ENCODE assay signal across 23 cellular contexts in genomic region chr6:152695317-152696043, GRCh38. TPM values are rescaled to one million over a fixed set of nuclear protein-coding genes. Genes with fewer than 3 reads are reported as not detected.
A peak's percentile ranks its signal among the peaks of the same experiment; 100 is the strongest.
DNase-seq lines count a peak whose midpoint lies in the region; ATAC-seq and TF ChIP-seq lines count a peak whose summit lies in the region.
"Had no signal": no experiment of that assay in that cellular context is flagged by ENCODE, and none has a peak within 500 bp of the region (broad histone marks: within the 10 kb centered on the region; RNA-seq: fewer than 3 reads in every experiment).

No MANE protein-coding gene starts in this region.

- H3K4me3 Mint-ChIP-seq in HFFc6 (peak overlapping the region; percentile 41), natural killer cell (no peak overlapping the region)
- H3K4me3 Mint-ChIP-seq: activated naive CD4-positive, alpha-beta T cell treated with anti-CD3 and anti-CD28 coated beads, Interleukin-2, amount 10 ng/mL, durations not matched to agents 7 days and 5 days; activated T-cell treated with anti-CD3 and anti-CD28 coated beads, Interleukin-2, amount 50 U/mL, for 72 hours; CD8-positive, alpha-beta T cell; IgD-negative memory B cell; nephron had no signal

- H3K36me3 Mint-ChIP-seq in HFFc6 (ENCODE audit: low read depth) (no peaks in the 10 kb centered on the region), natural killer cell (no peaks in the 10 kb centered on the region)
- H3K36me3 Mint-ChIP-seq: activated naive CD4-positive, alpha-beta T cell treated with anti-CD3 and anti-CD28 coated beads, Interleukin-2, amount 10 ng/mL, durations not matched to agents 7 days and 5 days; CD8-positive, alpha-beta T cell; IgD-negative memory B cell had no signal

- peak overlapping the region; percentile 68 for H3K27ac Mint-ChIP-seq in HFFc6
- no peak overlapping the region for H3K27ac Mint-ChIP-seq in natural killer cell
- H3K27ac Mint-ChIP-seq: activated naive CD4-positive, alpha-beta T cell treated with anti-CD3 and anti-CD28 coated beads, Interleukin-2, amount 10 ng/mL, durations not matched to agents 7 days and 5 days; activated T-cell treated with anti-CD3 and anti-CD28 coated beads, Interleukin-2, amount 50 U/mL, for 72 hours; CD8-positive, alpha-beta T cell; IgD-negative memory B cell; nephron had no signal

- BruUV-seq in A673 (replicated peaks; lab: Mats Ljungman, UMichigan) = no TSS peak

- H3K27me3 Mint-ChIP-seq in HFFc6 (ENCODE audit: insufficient read depth) = no peaks in the 10 kb centered on the region
- H3K27me3 Mint-ChIP-seq in natural killer cell (ENCODE audit: low read depth in 2 of 2) = peaks cover 23 to 57% of the 10 kb centered on the region in 2 donors
- H3K27me3 Mint-ChIP-seq: activated naive CD4-positive, alpha-beta T cell treated with anti-CD3 and anti-CD28 coated beads, Interleukin-2, amount 10 ng/mL, durations not matched to agents 7 days and 5 days had no signal

- H3K4me3 ChIP-seq in RWPE2 (ENCODE audit: severe bottlenecking) = no peak overlapping the region
- no peak overlapping the region for H3K4me3 ChIP-seq in uterus
- no peak overlapping the region for H3K4me3 ChIP-seq in A673 (ENCODE audit: low read depth, low read length, poor library complexity, severe bottlenecking)
- H3K4me3 ChIP-seq: skin epidermis had no signal

- CTCF ChIA-PET in A673 (lab: Charles Lee) = no interaction called here

- DNase-seq in HFFc6 = no peak
- no peak for DNase-seq in RWPE2 (ENCODE audit: low spot score)
- no peak for DNase-seq in epithelial cell of prostate (ENCODE audit: low read depth, low spot score)
- no peak for DNase-seq in natural killer cell
- no peak for DNase-seq in uterus
- DNase-seq in A673 (ENCODE audit: low spot score) = no peak
- DNase-seq: activated CD4-positive, alpha-beta T cell treated with anti-CD3 and anti-CD28 coated beads for 1 hour; activated CD8-positive, alpha-beta memory T cell treated with anti-CD3 and anti-CD28 coated beads for 24 hours; activated naive CD4-positive, alpha-beta T cell treated with anti-CD3 and anti-CD28 coated beads, Interleukin-2, amount 10 ng/mL, durations not matched to agents 7 days and 5 days; activated T-cell treated with anti-CD3 and anti-CD28 coated beads, Interleukin-2, amount 50 U/mL, for 72 hours; CD8-positive, alpha-beta T cell; GF-D8; hypothalamus; kidney; MM.1S; NCI-H187 treated with DMSO at 0.1 percent for 48 hours; stimulated activated CD4-positive, alpha-beta T cell treated with anti-CD3 and anti-CD28 coated beads, Interleukin-2, amount 100 ng/mL, for 24 hours; stimulated activated naive CD4-positive, alpha-beta T cell had no signal

- TF ChIP-seq CTCF in HFFc6 (IDR thresholded peaks at IDR 0.05) = no peak
- no peak for TF ChIP-seq CTCF in RWPE2 (IDR thresholded peaks at IDR 0.05; ENCODE audit: poor library complexity, severe bottlenecking)
- no peak for TF ChIP-seq CTCF in natural killer cell (IDR thresholded peaks at IDR 0.05)
- no peak for TF ChIP-seq CTCF in uterus (IDR thresholded peaks at IDR 0.05)
- TF ChIP-seq CTCF in A673 (conservative IDR thresholded peaks at IDR 0.05; ENCODE audit: low read depth, low read length) = no peak

- POLR2A ChIA-PET in A673 (lab: Charles Lee; ENCODE audit: low non-redundant PET) = no interaction called here

- no peak for ATAC-seq in RWPE2 (ENCODE audit: low read depth)
- peak in 2 of 3 donors; percentile 32 to 78 for ATAC-seq in natural killer cell
- ATAC-seq in GM18502 (IDR thresholded peaks at IDR 0.05; ENCODE audit: poor library complexity, unreplicated experiment) = no peak
- ATAC-seq: activated T-cell treated with anti-CD3 and anti-CD28 coated beads, Interleukin-2, amount 50 U/mL, for 72 hours; CD8-positive, alpha-beta T cell had no signal

- peak overlapping the region; percentile 74 for H3K27ac ChIP-seq in RWPE2 (ENCODE audit: poor library complexity, severe bottlenecking)
- H3K27ac ChIP-seq in epithelial cell of prostate = peak overlapping the region; percentile 40
- H3K27ac ChIP-seq in uterus = peak overlapping the region in 1 of 2 donors; percentile 62
- no peak overlapping the region for H3K27ac ChIP-seq in A673 (ENCODE audit: low read depth, low read length, poor library complexity, severe bottlenecking)
- H3K27ac ChIP-seq: parathyroid adenoma had no signal

- no peaks in the 10 kb centered on the region for H3K9me3 ChIP-seq in RWPE2 (ENCODE audit: severe bottlenecking)
- H3K9me3 ChIP-seq in uterus = no peaks in the 10 kb centered on the region
- no peaks in the 10 kb centered on the region for H3K9me3 ChIP-seq in A673 (ENCODE audit: low read depth, low read length, poor library complexity, severe bottlenecking)

- H3K9me3 Mint-ChIP-seq in HFFc6 = no peaks in the 10 kb centered on the region
- H3K9me3 Mint-ChIP-seq in natural killer cell = no peaks in the 10 kb centered on the region
- H3K9me3 Mint-ChIP-seq: activated naive CD4-positive, alpha-beta T cell treated with anti-CD3 and anti-CD28 coated beads, Interleukin-2, amount 10 ng/mL, durations not matched to agents 7 days and 5 days; CD8-positive, alpha-beta T cell; nephron had no signal

- H3K4me1 Mint-ChIP-seq in HFFc6 (ENCODE audit: low read depth) = peaks cover 52% of the 10 kb centered on the region
- peaks cover 7 to 8% of the 10 kb centered on the region in 2 donors for H3K4me1 Mint-ChIP-seq in natural killer cell
- H3K4me1 Mint-ChIP-seq: activated naive CD4-positive, alpha-beta T cell treated with anti-CD3 and anti-CD28 coated beads, Interleukin-2, amount 10 ng/mL, durations not matched to agents 7 days and 5 days; IgD-negative memory B cell; nephron had no signal

- peaks cover 26% of the 10 kb centered on the region for H3K4me1 ChIP-seq in RWPE2 (ENCODE audit: insufficient read depth, poor library complexity, severe bottlenecking)
- H3K4me1 ChIP-seq in uterus = no peaks in the 10 kb centered on the region
- H3K4me1 ChIP-seq in A673 (ENCODE audit: insufficient read depth, low read length, poor library complexity, severe bottlenecking) = no peaks in the 10 kb centered on the region
- H3K4me1 ChIP-seq: parathyroid adenoma had no signal

- H3K36me3 ChIP-seq in RWPE2 (ENCODE audit: low read depth) = no peaks in the 10 kb centered on the region
- no peaks in the 10 kb centered on the region for H3K36me3 ChIP-seq in uterus
- no peaks in the 10 kb centered on the region for H3K36me3 ChIP-seq in A673 (ENCODE audit: insufficient read depth, low read length, poor library complexity, severe bottlenecking)

- intact Hi-C loops in natural killer cell (cut with micrococcal nuclease) (no loop called here), uterus (cut with DNase I; ENCODE audit: low total_unique reads) (no loop called here), A673 (cut with micrococcal nuclease; ENCODE audit: unreplicated experiment) (no loop called here)

- H3K27me3 ChIP-seq in RWPE2 (ENCODE audit: insufficient read depth, poor library complexity, severe bottlenecking) (no peaks in the 10 kb centered on the region), uterus (no peaks in the 10 kb centered on the region), A673 (replicated peaks; ENCODE audit: insufficient read depth, low read depth, low read length, poor library complexity) (peaks cover 25% of the 10 kb centered on the region)

- TF ChIP-seq POLR2A in uterus (IDR thresholded peaks at IDR 0.05) = no peak

RNA-seq across cellular contexts. Expression of gene MYCT1, which starts 2.2 kb away (rescaled TPM):
- 1 to 10 TPM in 5 of 6 experiments, under 1 TPM in 1; 0.71 to 2.0 (median 1.7) TPM for total RNA-seq in HFFc6 (2021; fragmentation: NEBNext Ultra II Directional; extraction: Animal tissue kit (Norgen Biotek cat#: 25700))
- total RNA-seq in natural killer cell (under 1 TPM; 0.25 to 0.64 (median 0.55) TPM), uterus (10 to 100 TPM in 3 of 4 donors, 1 to 10 TPM in 1; 10.0 to 30.3 (median 25.3) TPM), A673 (2021) (not detected in 2 replicates)
- total RNA-seq: activated T-cell treated with anti-CD3 and anti-CD28 coated beads, Interleukin-2, amount 50 U/mL, for 72 hours; CD8-positive, alpha-beta T cell had no signal

RNA-seq across cellular contexts. Expression of gene VIP, which starts 55.1 kb away (rescaled TPM):
- not detected for total RNA-seq in HFFc6 (2021; fragmentation: NEBNext Ultra II Directional; extraction: Animal tissue kit (Norgen Biotek cat#: 25700))
- total RNA-seq in natural killer cell = not detected
- 1 to 10 TPM in 2 of 4 donors, under 1 TPM in 2; 0.59 to 1.4 (median 1.0) TPM for total RNA-seq in uterus
- not detected in 2 replicates for total RNA-seq in A673 (2021)
- total RNA-seq: activated T-cell treated with anti-CD3 and anti-CD28 coated beads, Interleukin-2, amount 50 U/mL, for 72 hours; CD8-positive, alpha-beta T cell had no signal

RNA-seq across cellular contexts. Expression of gene SYNE1, which starts 58.3 kb away (rescaled TPM):
- total RNA-seq in HFFc6 (2021; fragmentation: NEBNext Ultra II Directional; extraction: Animal tissue kit (Norgen Biotek cat#: 25700)) = 10 to 100 TPM; 60.0 to 69.0 (median 66.9) TPM
- total RNA-seq in natural killer cell (100 to 1,000 TPM; 489 to 570 (median 498) TPM), uterus (100 to 1,000 TPM; 134 to 339 (median 181) TPM), A673 (2021) (12.1 and 15.5 TPM in 2 replicates)

Comparison
In these comparisons a context has a peak if more than half of its experiments do, and no peak if none do; other contexts are left out.
1. ATAC-seq: peak in natural killer cell (2 of 3); none in RWPE2 (single experiment) and GM18502 (single experiment).